In the genomic region with DNA sequence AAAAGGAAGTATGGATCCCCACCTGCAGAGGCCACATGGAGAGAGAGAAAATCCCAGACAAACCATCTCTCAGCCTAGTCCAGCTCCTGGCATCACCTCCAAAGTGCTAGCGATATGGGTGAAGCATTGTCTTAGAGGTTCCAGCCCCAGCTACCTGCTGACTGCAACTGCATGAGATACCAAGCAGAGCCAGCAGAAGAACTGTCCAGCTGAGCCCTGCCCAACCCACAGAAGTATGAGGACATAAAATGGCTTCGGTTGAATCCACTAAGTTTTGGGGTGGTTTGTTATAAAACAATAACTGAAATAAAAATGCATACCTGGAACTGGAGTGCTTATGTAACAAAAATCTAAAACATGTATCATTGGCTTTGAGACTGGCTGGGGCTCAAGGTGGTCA, we compare ENCODE assay signal across 10 cellular contexts. TPM values are rescaled to one million over a fixed set of nuclear protein-coding genes. Genes with fewer than 3 reads are reported as not detected.
"Had no signal": no experiment of that assay in that cellular context is flagged by ENCODE, and none has a peak within 500 bp of the region (broad histone marks: within the 10 kb centered on the region; RNA-seq: fewer than 3 reads in every experiment).

No MANE protein-coding gene starts in this region.

- DNase-seq: GOT3, H9, HCEC 1CT, HFFc6, IMR-90, KG1 had no signal

- H3K4me3 Mint-ChIP-seq: H9, HFFc6 had no signal

- H3K27ac ChIP-seq: HL-60 had no signal

- H3K27ac Mint-ChIP-seq: H9, HFFc6 had no signal

- H3K4me3 ChIP-seq: K562 had no signal

- H3K4me1 Mint-ChIP-seq: H9 had no signal

- ATAC-seq: K562 had no signal

- FAIRE-seq: H54, K562 had no signal

RNA-seq across cellular contexts. Expression of a gene that starts 28.3 kb away (rescaled TPM):
- total RNA-seq: H9, HFFc6, HT1080, IMR-90, K562 had no signal
- polyA plus RNA-seq: IMR-90, K562 had no signal
